Comparison of ENCODE assay signal across 8 cellular contexts in the genomic region with DNA sequence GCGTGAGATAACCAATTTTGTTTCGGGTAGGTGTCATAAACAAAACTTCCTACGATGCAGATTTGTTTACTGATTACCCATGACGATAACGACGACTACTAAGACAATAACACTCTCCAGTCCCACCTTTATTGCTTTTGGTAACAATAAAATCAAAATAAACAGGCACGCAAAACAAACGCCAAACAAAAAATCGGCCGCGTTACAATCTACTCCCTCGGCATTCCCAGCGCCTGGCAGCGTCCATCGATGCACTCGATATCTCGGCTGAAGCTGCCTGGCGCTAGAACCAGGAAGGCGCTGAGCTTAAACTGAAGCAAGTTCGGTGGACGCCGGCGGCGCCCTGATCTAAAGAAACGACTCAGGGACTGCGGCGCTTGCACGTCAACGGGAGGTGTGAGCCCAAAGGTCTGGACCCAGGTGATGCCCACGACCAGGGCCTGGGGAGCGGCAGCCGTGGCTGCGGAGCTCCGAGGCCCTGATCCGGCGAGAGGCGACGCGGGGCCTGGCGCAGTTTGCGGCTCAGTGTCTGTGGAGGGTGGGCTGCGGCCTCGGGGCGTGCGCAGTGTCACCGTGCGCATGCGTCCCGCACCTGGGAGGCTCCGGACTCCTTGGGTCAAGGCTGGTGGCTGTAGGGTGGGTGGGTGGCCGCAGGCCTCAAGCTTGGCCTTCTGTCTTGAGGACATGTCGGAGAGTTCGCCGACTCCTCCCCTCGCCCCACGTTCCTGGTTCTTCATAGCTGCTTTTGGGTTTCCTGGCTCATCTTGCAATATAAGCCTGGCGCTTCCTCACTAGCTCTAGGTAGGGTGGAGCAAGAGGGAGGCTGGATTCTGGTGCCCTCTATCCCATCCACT. TPM values are rescaled to one million over a fixed set of nuclear protein-coding genes. Genes with fewer than 3 reads are reported as not detected.
DNase-seq lines count a peak whose midpoint lies in the region; ATAC-seq and TF ChIP-seq lines count a peak whose summit lies in the region.

A gene with protein sequence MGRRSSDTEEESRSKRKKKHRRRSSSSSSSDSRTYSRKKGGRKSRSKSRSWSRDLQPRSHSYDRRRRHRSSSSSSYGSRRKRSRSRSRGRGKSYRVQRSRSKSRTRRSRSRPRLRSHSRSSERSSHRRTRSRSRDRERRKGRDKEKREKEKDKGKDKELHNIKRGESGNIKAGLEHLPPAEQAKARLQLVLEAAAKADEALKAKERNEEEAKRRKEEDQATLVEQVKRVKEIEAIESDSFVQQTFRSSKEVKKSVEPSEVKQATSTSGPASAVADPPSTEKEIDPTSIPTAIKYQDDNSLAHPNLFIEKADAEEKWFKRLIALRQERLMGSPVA (plus strand): TSS at position 286 of the 854 bp plus-strand sequence. CDS start 12,016 bp downstream, outside the sequence.

- ATAC-seq in foreskin keratinocyte = peak; percentile 85

- TF ChIP-seq CTCF in foreskin keratinocyte (conservative IDR thresholded peaks at IDR 0.05) = peak; percentile 23

- H2BK120ac ChIP-seq in neuronal stem cell (ENCODE audit: low read depth, low read length) = peak within 1 kb of the TSS; percentile 24

- no peak within 1 kb of the TSS for H4K91ac ChIP-seq in neuronal stem cell (ENCODE audit: low read depth, low read length, poor library complexity)

- H3K36me3 ChIP-seq in HAP-1 (replicated peaks) (no peaks in the 10 kb centered on the region), MG63 (peaks cover 7% of the 10 kb centered on the region), neuronal stem cell (replicated peaks in 1 of 2; ENCODE audit: control insufficient read depth in 2 of 2, insufficient read depth in 2 of 2, low read length in 2 of 2) (no peaks in the 10 kb centered on the region), subcutaneous abdominal adipose tissue (ENCODE audit: control insufficient read depth in 5 of 5, insufficient read depth in 5 of 5, low read length in 5 of 5) (no peaks in the 10 kb centered on the region)

- H3K27me3 ChIP-seq in HAP-1 (ENCODE audit: low read depth) (no peaks in the 10 kb centered on the region), MG63 (no peaks in the 10 kb centered on the region), foreskin keratinocyte (peaks cover 45% of the 10 kb centered on the region), neuronal stem cell (ENCODE audit: control insufficient read depth in 3 of 3, insufficient read depth in 3 of 3, low read depth in 1 of 3, low read length in 3 of 3) (peaks cover 16 to 43% (median 34%) of the 10 kb centered on the region in 3 experiments), subcutaneous abdominal adipose tissue (ENCODE audit: control insufficient read depth in 5 of 5, insufficient read depth in 4 of 5, low read length in 5 of 5) (peaks cover 11 to 37% (median 18%) of the 10 kb centered on the region in 5 donors)

- H3K18ac ChIP-seq in neuronal stem cell (ENCODE audit: low read length) = peak within 1 kb of the TSS; percentile 82

- no CpG with 5 or more reads among the region's 57 CpGs for WGBS in neuronal stem cell (ENCODE audit: extremely low coverage in 2 of 2, insufficient read length in 2 of 2, insufficient replicate concordance in 1 of 2), 2 donors

- H3K4me3 ChIP-seq in HAP-1 (peak within 1 kb of the TSS; percentile 95), MG63 (peak within 1 kb of the TSS; percentile 88), neuronal stem cell (ENCODE audit: low read length in 2 of 2) (peak within 1 kb of the TSS; percentile 73 to 93), subcutaneous abdominal adipose tissue (ENCODE audit: low read depth in 1 of 5, low read length in 5 of 5) (peak within 1 kb of the TSS; percentile 92 to 100 (median 97))

- no peak within 1 kb of the TSS for H3K4ac ChIP-seq in neuronal stem cell (ENCODE audit: low read length)

- peaks cover 3% of the 10 kb centered on the region; the same call in 1 of the 2 replicates for H3K9me3 ChIP-seq in HAP-1
- H3K9me3 ChIP-seq in MG63 = peaks cover 7% of the 10 kb centered on the region
- H3K9me3 ChIP-seq in neuronal stem cell (replicated peaks in 1 of 2; ENCODE audit: control insufficient read depth in 2 of 2, insufficient read depth in 1 of 2, low read depth in 1 of 2, low read length in 2 of 2) = peaks cover 0 to 1% of the 10 kb centered on the region in 2 donors
- peaks cover 0 to 4% (median 0%) of the 10 kb centered on the region in 5 donors for H3K9me3 ChIP-seq in subcutaneous abdominal adipose tissue (ENCODE audit: control insufficient read depth in 5 of 5, low read length in 5 of 5)

- H3K27ac ChIP-seq in foreskin keratinocyte (peak within 1 kb of the TSS; percentile 73), neuronal stem cell (replicated peaks; ENCODE audit: low read length) (peak within 1 kb of the TSS; percentile 71), subcutaneous abdominal adipose tissue (ENCODE audit: low read depth, low read length) (peak within 1 kb of the TSS; percentile 46)

- H2BK5ac ChIP-seq in neuronal stem cell (ENCODE audit: low read length) = no peak within 1 kb of the TSS

- peaks cover 3% of the 10 kb centered on the region for H3K79me1 ChIP-seq in neuronal stem cell (ENCODE audit: low read depth, low read length)

- peak within 1 kb of the TSS; percentile 98 for H4K8ac ChIP-seq in neuronal stem cell (ENCODE audit: low read depth, low read length)

- in situ Hi-C loops in HAP-1 (cut with MboI; ENCODE audit: low sequenced_read_pairs) = no loop called here

- peak within 1 kb of the TSS; percentile 97 for H2AFZ ChIP-seq in neuronal stem cell (ENCODE audit: low read length)

- peak within 1 kb of the TSS; percentile 68 for H3K4me2 ChIP-seq in neuronal stem cell (ENCODE audit: insufficient read depth, low read length, poor library complexity, severe bottlenecking)

- peak within 1 kb of the TSS; percentile 70 for H3K23ac ChIP-seq in neuronal stem cell (ENCODE audit: low read depth, low read length, poor library complexity)

- no peak within 1 kb of the TSS for H3K14ac ChIP-seq in neuronal stem cell (ENCODE audit: low read length)

- no peak within 1 kb of the TSS for H2BK15ac ChIP-seq in neuronal stem cell (ENCODE audit: low read length)

- H3K9ac ChIP-seq in neuronal stem cell (ENCODE audit: low read depth, low read length, poor library complexity) (peak within 1 kb of the TSS; percentile 82), subcutaneous abdominal adipose tissue (ENCODE audit: low read length in 5 of 5) (peak within 1 kb of the TSS; percentile 78 to 92 (median 87))

- DNase-seq in ELR (ENCODE audit: low read depth) (peak; percentile 92), HAP-1 (ENCODE audit: low spot score in 2 of 2) (peak; percentile 74 to 89), MG63 (peak; percentile 94), SIG-M5 treated with dmso at 0.1 percent for 504 hours (lab: John Stamatoyannopoulos, UW; ENCODE audit: unreplicated experiment) (peak; percentile 93), activated gamma-delta T cell treated with Interleukin-2 at 50 U/mL for 16 hours (peak; percentile 65), foreskin keratinocyte (peak; percentile 77 to 86), neuronal stem cell (ENCODE audit: low spot score) (no peak)

- H3K4me1 ChIP-seq in HAP-1 (peaks cover 11% of the 10 kb centered on the region), foreskin keratinocyte (no peaks in the 10 kb centered on the region), neuronal stem cell (ENCODE audit: control insufficient read depth in 2 of 2, insufficient read depth in 1 of 2, low read depth in 1 of 2, low read length in 2 of 2) (peaks cover 0 to 10% of the 10 kb centered on the region in 2 donors), subcutaneous abdominal adipose tissue (ENCODE audit: control insufficient read depth in 5 of 5, insufficient read depth in 5 of 5, low read length in 5 of 5) (peaks cover 0 to 36% (median 33%) of the 10 kb centered on the region in 5 donors)

- peak within 1 kb of the TSS; percentile 41 for H2BK12ac ChIP-seq in neuronal stem cell (ENCODE audit: low read length)

- no peak within 1 kb of the TSS for H2AK5ac ChIP-seq in neuronal stem cell (ENCODE audit: low read depth, low read length)

RNA-seq across cellular contexts. Expression of the gene that starts here (rescaled TPM):
- 20.8 and 42.6 TPM in 2 replicates for total RNA-seq in MG63 (2014; rRNA removed; shearing (Covaris generic); ENCODE audit: low replicate concordance)
- 33.5 and 38.1 TPM in 2 replicates for total RNA-seq in foreskin keratinocyte
- 11.4 and 12.8 TPM in 2 replicates for polyA plus RNA-seq in foreskin keratinocyte
- 42.5 TPM for polyA plus RNA-seq in neuronal stem cell (2013, experiment 1 of 2)
- polyA plus RNA-seq in neuronal stem cell (2013, experiment 2 of 2) = 41.8 TPM
